Comparison of ENCODE assay signal across 8 cellular contexts in genomic region chr16:89560413-89561194, GRCh38. TPM values are rescaled to one million over a fixed set of nuclear protein-coding genes. Genes with fewer than 3 reads are reported as not detected.
DNase-seq lines count a peak whose midpoint lies in the region; ATAC-seq and TF ChIP-seq lines count a peak whose summit lies in the region.

Gene RPL13, plus strand, starts transcription at chr16:89560682. Its CDS starts 278 bp downstream, at chr16:89560960.

- in situ Hi-C loops in GM13977 (cut with MboI; ENCODE audit: low pct_unique_long_range_greater_than_20kb, low sequenced_read_pairs, unreplicated experiment), result no loop called here

- WGBS in prostate gland, result under 1% methylated on average over 60 of the region's 88 CpGs

- TF ChIP-seq POLR2A in prostate gland (IDR thresholded peaks at IDR 0.05), result peak; percentile 94

- no peaks in the 10 kb centered on the region for H3K9me3 ChIP-seq in prostate gland

- H3K27ac ChIP-seq in angular gyrus (ENCODE audit: low read depth, low read length), result peak within 1 kb of the TSS; percentile 93
- peak within 1 kb of the TSS; percentile 91 for H3K27ac ChIP-seq in prostate gland

- H3K4me3 ChIP-seq in prostate gland, result peak within 1 kb of the TSS; percentile 67 to 94

- peaks cover 15% of the 10 kb centered on the region for H3K4me1 ChIP-seq in prostate gland (replicated peaks)

- intact Hi-C loops in left ventricle myocardium superior (cut with micrococcal nuclease) (no loop called here), prostate gland (cut with DNase I) (loop anchor here (10.0 kb wide), 1 partner anchor 226 kb away; no protein-coding TSS in a partner anchor)

- H3K36me3 ChIP-seq in prostate gland, result peaks cover 6 to 11% of the 10 kb centered on the region in 2 donors

- peak; percentile 88 for ATAC-seq in HG02885 (IDR thresholded peaks at IDR 0.05; ENCODE audit: poor library complexity, unreplicated experiment)
- peak; percentile 96 for ATAC-seq in left ventricle myocardium superior

- DNase-seq in GM13977 (ENCODE audit: low spot score) (peak; percentile 99), NCI-H187 treated with DMSO at 0.1 percent for 48 hours (lab: John Stamatoyannopoulos, UW) (peak; percentile 24), T-helper 2 cell (peak; percentile 85 to 97 (median 88)), left ventricle myocardium superior (peak; percentile 97), prostate gland (ENCODE audit: low spot score) (peak; percentile 95), ureter (ENCODE audit: low spot score) (peak; percentile 96)

- TF ChIP-seq CTCF in GM13977 (IDR thresholded peaks at IDR 0.05; ENCODE audit: extremely low read depth, insufficient read depth, missing control alignments), result peak; percentile 6
- TF ChIP-seq CTCF in prostate gland (IDR thresholded peaks at IDR 0.05), result peak in 1 of 4 experiments; percentile 31

- no peaks in the 10 kb centered on the region for H3K27me3 ChIP-seq in prostate gland (replicated peaks; ENCODE audit: insufficient read depth)

RNA-seq across cellular contexts. Expression of gene RPL13, which starts in this region (rescaled TPM):
- 1,029 TPM for total RNA-seq in left ventricle myocardium superior
- over 10,000 TPM in 1 of 2 donors, 1,000 to 10,000 TPM in 1; 6,889 to 11,644 TPM for total RNA-seq in prostate gland
- total RNA-seq in ureter, result 2,389 TPM

Comparison
In these comparisons a context has a peak if more than half of its experiments do, and no peak if none do; other contexts are left out.
1. Peak in every context shown above with its lines: DNase-seq, ATAC-seq, H3K4me3 ChIP-seq and H3K27ac ChIP-seq.
2. DNase-seq: peak in every context shown above with its lines; median percentile 99 in GM13977; 97 in left ventricle myocardium superior; 96 in ureter; 95 in prostate gland; 88 in T-helper 2 cell; 24 in NCI-H187 treated with DMSO at 0.1 percent for 48 hours.